Comparison of ENCODE assay signal across 8 cellular contexts in the genomic region with DNA sequence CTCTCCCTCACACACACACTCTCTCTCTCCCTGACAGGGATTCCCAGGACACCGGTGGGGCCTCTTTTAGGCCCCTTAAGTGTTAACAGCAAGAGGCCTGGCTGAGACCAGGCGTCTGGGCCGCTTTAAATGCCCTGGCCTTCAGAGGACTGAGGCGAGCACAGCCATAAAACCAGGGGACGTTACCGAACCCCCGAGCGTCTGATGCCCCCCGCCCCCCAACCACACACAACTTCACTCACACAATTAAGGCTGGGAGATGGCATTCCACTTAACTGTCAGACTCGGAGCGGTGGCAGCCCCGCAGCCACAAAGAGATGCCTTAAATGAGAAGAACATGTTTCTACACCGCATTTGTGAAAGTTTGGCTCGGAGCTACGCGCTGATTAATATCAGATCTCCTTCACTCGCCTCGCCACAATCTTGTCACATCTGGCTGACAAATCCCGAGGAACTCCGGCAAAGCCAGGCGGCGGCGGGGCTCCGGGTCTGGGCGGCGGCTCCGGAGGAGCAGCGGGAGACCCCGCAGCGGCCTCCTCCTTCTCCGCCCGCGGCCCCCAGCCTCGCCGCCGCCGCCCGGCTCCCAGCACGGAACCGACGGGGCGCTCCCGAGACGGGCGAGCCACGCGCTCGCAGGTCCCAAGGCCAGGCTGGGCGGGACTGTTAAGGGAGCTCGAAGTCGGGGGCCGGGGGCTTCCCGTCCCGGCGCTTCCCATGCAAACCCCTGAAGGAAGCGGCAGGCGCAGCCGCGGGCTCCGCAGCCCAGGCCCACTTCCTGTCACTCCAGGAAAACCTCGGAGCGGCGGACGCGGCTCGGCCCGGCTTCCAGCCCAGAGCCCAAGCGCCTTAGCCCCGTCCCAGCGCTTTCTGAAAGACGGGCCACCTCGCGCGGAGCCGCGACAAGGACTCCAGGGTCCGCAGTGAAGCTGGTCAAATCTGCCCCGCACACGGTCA. TPM values are rescaled to one million over a fixed set of nuclear protein-coding genes. Genes with fewer than 3 reads are reported as not detected.
DNase-seq lines count a peak whose midpoint lies in the region; ATAC-seq and TF ChIP-seq lines count a peak whose summit lies in the region.

No MANE protein-coding gene starts in this region.

- TF ChIP-seq POLR2A in esophagus squamous epithelium (IDR thresholded peaks at IDR 0.05): no peak

- DNase-seq in CD14-positive monocyte (ENCODE audit: low spot score) (no peak), PC-3 (peak; percentile 22), esophagus squamous epithelium (lab: John Stamatoyannopoulos, UW) (no peak), T-helper 9 cell (no peak), Caco-2 (no peak), Ammon's horn (ENCODE audit: low spot score) (no peak)

- H3K36me3 ChIP-seq in PC-3 (ENCODE audit: low read depth, low read length) (no peaks in the 10 kb centered on the region), esophagus squamous epithelium (no peaks in the 10 kb centered on the region), neural cell (ENCODE audit: insufficient read depth, low read length) (no peaks in the 10 kb centered on the region), Caco-2 (ENCODE audit: control insufficient read depth, insufficient read depth, low read length) (no peaks in the 10 kb centered on the region)

- H3K27ac ChIP-seq in PC-3 (ENCODE audit: low read length) (peak overlapping the region; percentile 70), esophagus squamous epithelium (peak overlapping the region; percentile 83 to 91 (median 88)), neural cell (ENCODE audit: low read length) (no peak overlapping the region)

- 6 to 7% methylated on average over 3 to 13 of the region's 79 CpGs for WGBS in esophagus squamous epithelium, 2 donors

- H3K9me2 ChIP-seq in PC-3 (replicated peaks; ENCODE audit: low read length): no peaks in the 10 kb centered on the region
- no peaks in the 10 kb centered on the region for H3K9me2 ChIP-seq in neural cell (ENCODE audit: insufficient read depth, low read length)

- H3K4me3 ChIP-seq in PC-3 (ENCODE audit: low read length) (peak overlapping the region; percentile 64), esophagus squamous epithelium (peak overlapping the region; percentile 67 to 80 (median 72)), neural cell (ENCODE audit: low read length) (peak overlapping the region; percentile 62), Caco-2 (ENCODE audit: low read depth, low read length) (no peak overlapping the region)

- H3K27ac Mint-ChIP-seq in CD14-positive monocyte (peak overlapping the region in 1 of 7 donors; percentile 75), Caco-2 (ENCODE audit: unreplicated experiment) (no peak overlapping the region)

- H3K4me2 ChIP-seq in PC-3 (ENCODE audit: low read length): peak overlapping the region; percentile 75
- H3K4me2 ChIP-seq in neural cell (ENCODE audit: low read length): no peak overlapping the region

- H3K9me3 Mint-ChIP-seq in CD14-positive monocyte (peaks cover 0 to 15% (median 2%) of the 10 kb centered on the region in 7 donors), Caco-2 (ENCODE audit: unreplicated experiment) (no peaks in the 10 kb centered on the region)

- H3K36me3 Mint-ChIP-seq in CD14-positive monocyte: peaks cover 3% of the 10 kb centered on the region in 2 donors
- H3K36me3 Mint-ChIP-seq in Caco-2 (ENCODE audit: insufficient read depth, unreplicated experiment): no peaks in the 10 kb centered on the region

- H3K27me3 ChIP-seq in PC-3 (ENCODE audit: low read length): no peaks in the 10 kb centered on the region
- peaks cover 0 to 70% (median 0%) of the 10 kb centered on the region in 4 donors for H3K27me3 ChIP-seq in esophagus squamous epithelium
- peaks cover 81% of the 10 kb centered on the region for H3K27me3 ChIP-seq in neural cell (ENCODE audit: insufficient read depth, low read depth, low read length)
- no peaks in the 10 kb centered on the region for H3K27me3 ChIP-seq in Caco-2 (replicated peaks; ENCODE audit: control insufficient read depth, insufficient read depth, low read length)

- H4K20me1 ChIP-seq in PC-3 (ENCODE audit: low read length): no peaks in the 10 kb centered on the region
- H4K20me1 ChIP-seq in neural cell (ENCODE audit: insufficient read depth): no peaks in the 10 kb centered on the region

- TF ChIP-seq RAD21 in neural cell (conservative IDR thresholded peaks at IDR 0.05): no peak

- no peaks in the 10 kb centered on the region for H3K9me3 ChIP-seq in PC-3 (ENCODE audit: low read length)
- H3K9me3 ChIP-seq in esophagus squamous epithelium: no peaks in the 10 kb centered on the region
- H3K9me3 ChIP-seq in neural cell (ENCODE audit: low read length): no peaks in the 10 kb centered on the region
- H3K9me3 ChIP-seq in Caco-2: no peaks in the 10 kb centered on the region

- H3K27me3 Mint-ChIP-seq in CD14-positive monocyte (ENCODE audit: low read depth in 3 of 3): peaks cover 78 to 86% (median 81%) of the 10 kb centered on the region in 3 donors
- no peaks in the 10 kb centered on the region for H3K27me3 Mint-ChIP-seq in Caco-2 (ENCODE audit: insufficient read depth, unreplicated experiment)

- no peak for TF ChIP-seq EP300 in neural cell (conservative IDR thresholded peaks at IDR 0.05; ENCODE audit: poor library complexity, severe bottlenecking)

- peak overlapping the region; percentile 20 to 89 for H3K4me3 Mint-ChIP-seq in CD14-positive monocyte
- H3K4me3 Mint-ChIP-seq in Caco-2 (ENCODE audit: unreplicated experiment): no peak overlapping the region

- H3K4me1 Mint-ChIP-seq in CD14-positive monocyte (peaks cover 9% of the 10 kb centered on the region), Caco-2 (ENCODE audit: low read depth, unreplicated experiment) (peaks cover 12% of the 10 kb centered on the region)

- peak overlapping the region; percentile 80 for H3K9ac ChIP-seq in PC-3 (ENCODE audit: low read length)
- no peak overlapping the region for H3K9ac ChIP-seq in neural cell (ENCODE audit: low read length)

- H3K79me2 ChIP-seq in PC-3 (ENCODE audit: low read length) (peaks cover 47% of the 10 kb centered on the region), neural cell (replicated peaks; ENCODE audit: insufficient read depth, low read length) (no peaks in the 10 kb centered on the region)

- BruUV-seq in PC-3 (replicated peaks; lab: Mats Ljungman, UMichigan) (no TSS peak), Caco-2 (replicated peaks; lab: Mats Ljungman, UMichigan) (no TSS peak)

- H3K4me1 ChIP-seq in PC-3 (ENCODE audit: insufficient read depth, low read length) (peaks cover 51% of the 10 kb centered on the region), esophagus squamous epithelium (peaks cover 7 to 76% (median 13%) of the 10 kb centered on the region in 3 donors), Caco-2 (peaks cover 26% of the 10 kb centered on the region)

- POLR2A ChIA-PET in PC-3 (lab: Charles Lee; ENCODE audit: unreplicated experiment) (interaction anchor here (0.6 kb wide), 1 partner anchor 98 kb away, joined by 3 read pairs; no protein-coding TSS in a partner anchor), Caco-2 (lab: Charles Lee) (no interaction called here)

- peak; percentile 4; the same call in 1 of the 2 replicates for ATAC-seq in PC-3
- no peak for ATAC-seq in GM19395 (IDR thresholded peaks at IDR 0.05; ENCODE audit: unreplicated experiment)

- no peak for TF ChIP-seq CTCF in CD14-positive monocyte (IDR thresholded peaks at IDR 0.05)
- no peak for TF ChIP-seq CTCF in PC-3 (conservative IDR thresholded peaks at IDR 0.05; ENCODE audit: low read depth, low read length)
- no peak for TF ChIP-seq CTCF in esophagus squamous epithelium (IDR thresholded peaks at IDR 0.05)
- no peak for TF ChIP-seq CTCF in neural cell (IDR thresholded peaks at IDR 0.05; ENCODE audit: poor library complexity, severe bottlenecking)
- no peak for TF ChIP-seq CTCF in Caco-2 (IDR thresholded peaks at IDR 0.05; ENCODE audit: insufficient read depth in 1 of 2, low read depth in 1 of 2, low read length in 1 of 2, severe bottlenecking in 1 of 2, unreplicated experiment in 1 of 2)

- CTCF ChIA-PET in PC-3 (lab: Charles Lee): no interaction called here
- CTCF ChIA-PET in Caco-2 (lab: Charles Lee): no interaction called here

- intact Hi-C loops in CD14-positive monocyte (cut with micrococcal nuclease): no loop called here
- intact Hi-C loops in PC-3 (cut with micrococcal nuclease): no loop called here
- intact Hi-C loops in esophagus squamous epithelium (cut with DNase I): no loop called here
- intact Hi-C loops in Caco-2 (cut with micrococcal nuclease; ENCODE audit: unreplicated experiment): no loop called here

- H3F3A ChIP-seq in PC-3 (ENCODE audit: low read length, unreplicated experiment): peaks cover 6% of the 10 kb centered on the region
- H3F3A ChIP-seq in neural cell (ENCODE audit: insufficient read depth, low read length, poor library complexity, severe bottlenecking): no peaks in the 10 kb centered on the region

- H2AFZ ChIP-seq in PC-3 (ENCODE audit: low read length) (peak overlapping the region; percentile 49), neural cell (ENCODE audit: low read depth, low read length) (no peak overlapping the region)

TF ChIP-seq in neural cell, 6 proteins besides CTCF, POLR2A, EP300 and RAD21:
- TF ChIP-seq EZH2 (IDR thresholded peaks at IDR 0.05; ENCODE audit: borderline replicate concordance, insufficient read depth, low read length, poor library complexity, severe bottlenecking) (peak; percentile 18), SMC3 (conservative IDR thresholded peaks at IDR 0.05; ENCODE audit: poor library complexity) (no peak), POLR2AphosphoS5 (IDR thresholded peaks at IDR 0.05) (no peak)

RNA-seq across cellular contexts. Expression of gene BNC1, which starts 1.3 kb away (rescaled TPM):
- polyA plus RNA-seq in CD14-positive monocyte: not detected
- 0.92 and 2.4 TPM in 2 replicates for total RNA-seq in PC-3 (2014; rRNA removed)
- total RNA-seq in esophagus squamous epithelium: 10 to 100 TPM; 21.2 to 38.3 (median 26.7) TPM
- not detected in 2 replicates for polyA plus RNA-seq in neural cell
- polyA minus RNA-seq in neural cell: not detected in 2 replicates
- not detected in 2 replicates for total RNA-seq in Caco-2 (2022)
